Comparison of ENCODE assay signal across 8 cellular contexts in genomic region chr5:81749186-81749561, GRCh38. TPM values are rescaled to one million over a fixed set of nuclear protein-coding genes. Genes with fewer than 3 reads are reported as not detected.
DNase-seq lines count a peak whose midpoint lies in the region; ATAC-seq and TF ChIP-seq lines count a peak whose summit lies in the region.

No MANE protein-coding gene starts in this region.

- no peaks in the 10 kb centered on the region for H3K27me3 ChIP-seq in SJCRH30

- ATAC-seq in GM21423 (IDR thresholded peaks at IDR 0.05; ENCODE audit: unreplicated experiment) (no peak), HG03196 (IDR thresholded peaks at IDR 0.05; ENCODE audit: unreplicated experiment) (no peak)

- DNase-seq in SJCRH30, result peak in 1 of 2 experiments; percentile 20
- peak; percentile 70 for DNase-seq in fibroblast of gingiva (ENCODE audit: low read depth)
- no peak for DNase-seq in retinal pigment epithelial cell (ENCODE audit: low read depth)
- no peak for DNase-seq in SW 1271 (lab: John Stamatoyannopoulos, UW)
- no peak for DNase-seq in middle frontal gyrus (ENCODE audit: extremely low spot score, low spot score)

- TF ChIP-seq CTCF in GM12875 (IDR thresholded peaks at IDR 0.05; ENCODE audit: borderline replicate concordance, insufficient read depth, low read depth, low read length) (no peak), retinal pigment epithelial cell (conservative IDR thresholded peaks at IDR 0.05; ENCODE audit: low read depth, low read length) (no peak)

- H3K27ac ChIP-seq in SJCRH30, result no peak overlapping the region

- no peaks in the 10 kb centered on the region for H3K36me3 ChIP-seq in SJCRH30

- H3K4me3 ChIP-seq in GM12875 (ENCODE audit: low read depth, low read length) (peak overlapping the region; percentile 88), SJCRH30 (peak overlapping the region; percentile 58), retinal pigment epithelial cell (ENCODE audit: low read length) (peak overlapping the region; percentile 82)

- no peaks in the 10 kb centered on the region for H3K9me3 ChIP-seq in SJCRH30 (replicated peaks)

- H3K4me1 ChIP-seq in SJCRH30, result no peaks in the 10 kb centered on the region

RNA-seq across cellular contexts. Expression of gene SSBP2, which starts 1.7 kb away (rescaled TPM):
- 28.9 and 30.0 TPM in 2 replicates for total RNA-seq in SJCRH30 (2014; rRNA removed; shearing (Covaris generic))
